Comparison of ENCODE assay signal across 15 cellular contexts in genomic region chr12:76883151-76883550, GRCh38. TPM values are rescaled to one million over a fixed set of nuclear protein-coding genes. Genes with fewer than 3 reads are reported as not detected.
DNase-seq lines count a peak whose midpoint lies in the region; ATAC-seq and TF ChIP-seq lines count a peak whose summit lies in the region.
"Had no signal": no experiment of that assay in that cellular context is flagged by ENCODE, and none has a peak within 500 bp of the region (broad histone marks: within the 10 kb centered on the region; RNA-seq: fewer than 3 reads in every experiment).

No MANE protein-coding gene starts in this region.

- TF ChIP-seq CTCF in epithelial cell of esophagus (IDR thresholded peaks at IDR 0.05; ENCODE audit: insufficient read depth, low read depth, low read length, missing control alignments), result no peak
- TF ChIP-seq CTCF in smooth muscle cell (IDR thresholded peaks at IDR 0.05; ENCODE audit: borderline replicate concordance, insufficient read depth, poor library complexity, severe bottlenecking), result no peak

- no peak overlapping the region for H3K27ac ChIP-seq in smooth muscle cell (ENCODE audit: low read depth)
- H3K27ac ChIP-seq: pancreas had no signal

- H4K20me1 ChIP-seq in smooth muscle cell (ENCODE audit: low read depth), result no peaks in the 10 kb centered on the region

- WGBS in smooth muscle cell (ENCODE audit: low lambda C conversion rate), result 68% methylated on average over 6 of the region's 6 CpGs

- peaks cover 13% of the 10 kb centered on the region for H3F3A ChIP-seq in smooth muscle cell (ENCODE audit: low read depth)

- no peak overlapping the region for H2AFZ ChIP-seq in smooth muscle cell (ENCODE audit: low read depth)

- no peak overlapping the region for H3K4me2 ChIP-seq in smooth muscle cell

- no peak overlapping the region for H3K4me3 ChIP-seq in epithelial cell of esophagus (ENCODE audit: low read length)
- no peak overlapping the region for H3K4me3 ChIP-seq in smooth muscle cell
- H3K4me3 ChIP-seq: pancreas had no signal

- H3K4me1 ChIP-seq in smooth muscle cell (ENCODE audit: low read depth), result peaks cover 16% of the 10 kb centered on the region
- H3K4me1 ChIP-seq: BE2C, pancreas had no signal

- H3K9me3 ChIP-seq in smooth muscle cell (replicated peaks; ENCODE audit: low read depth), result no peaks in the 10 kb centered on the region
- H3K9me3 ChIP-seq: BE2C, pancreas had no signal

- no peak for ATAC-seq in GM21528 (IDR thresholded peaks at IDR 0.05; ENCODE audit: low FRiP score, unreplicated experiment)
- ATAC-seq in GM18907 (IDR thresholded peaks at IDR 0.05; ENCODE audit: unreplicated experiment), result no peak
- ATAC-seq: pancreas had no signal

- H3K9ac ChIP-seq in smooth muscle cell (ENCODE audit: low read depth), result no peak overlapping the region

- no peaks in the 10 kb centered on the region for H3K36me3 ChIP-seq in smooth muscle cell (ENCODE audit: low read depth)
- H3K36me3 ChIP-seq: BE2C, pancreas had no signal

- H3K79me2 ChIP-seq in smooth muscle cell (ENCODE audit: low read depth), result peaks cover 6% of the 10 kb centered on the region

- peak; percentile 47 for DNase-seq in Caki2 (ENCODE audit: low read depth)
- peak; percentile 53 for DNase-seq in LHCN-M2 (ENCODE audit: low read depth)
- peak; percentile 54 for DNase-seq in epithelial cell of esophagus (ENCODE audit: low read depth)
- DNase-seq in left kidney (ENCODE audit: low read depth, low spot score), result peak; percentile 36
- no peak for DNase-seq in smooth muscle cell (lab: John Stamatoyannopoulos, UW; ENCODE audit: unreplicated experiment)
- no peak for DNase-seq in NCI-H748 (lab: John Stamatoyannopoulos, UW; ENCODE audit: unreplicated experiment)
- DNase-seq: activated CD4-positive, alpha-beta T cell treated with anti-CD3 and anti-CD28 coated beads, Interleukin-2, amount 50 U/mL, for 4 hours; activated T-cell treated with anti-CD3 and anti-CD28 coated beads, Interleukin-2, amount 50 U/mL, for 48 hours; amniotic stem cell; BE2C; small intestine; stimulated activated naive CD4-positive, alpha-beta T cell treated with Interleukin-2 at 50 U/mL for 16 hours had no signal

- in situ Hi-C loops in Caki2 (cut with HindIII; ENCODE audit: low pct_unique_long_range_greater_than_20kb, low sequenced_read_pairs), result no loop called here

- H3K27me3 ChIP-seq in smooth muscle cell (ENCODE audit: low read depth), result no peaks in the 10 kb centered on the region
- H3K27me3 ChIP-seq: pancreas had no signal

RNA-seq across cellular contexts. Expression of gene CSRP2, which starts 4.3 kb away (rescaled TPM):
- total RNA-seq in Caki2 (2014; rRNA removed; shearing (Covaris generic); ENCODE audit: low replicate concordance), result 53.3 and 58.8 TPM in 2 replicates
- total RNA-seq in LHCN-M2 (2014; rRNA removed), result 65.0 and 68.5 TPM in 2 replicates
- polyA plus RNA-seq in LHCN-M2 (2012), result 162 TPM
- total RNA-seq in smooth muscle cell, result 355 and 379 TPM in 2 replicates
- polyA plus RNA-seq in smooth muscle cell, result 549 and 735 TPM in 2 replicates

Comparison
In these comparisons a context has a peak if more than half of its experiments do, and no peak if none do; other contexts are left out.
1. DNase-seq: peak in Caki2 (single experiment), LHCN-M2 (single experiment), epithelial cell of esophagus (single experiment) and left kidney (single experiment); none in smooth muscle cell (single experiment) and NCI-H748 (single experiment).